ENCODE assay signal across 25 cellular contexts in genomic region chr2:219514836-219515235, GRCh38. TPM values are rescaled to one million over a fixed set of nuclear protein-coding genes. Genes with fewer than 3 reads are reported as not detected.
"Had no signal": no experiment of that assay in that cellular context is flagged by ENCODE, and none has a peak within 500 bp of the region (broad histone marks: within the 10 kb centered on the region; RNA-seq: fewer than 3 reads in every experiment).

No MANE protein-coding gene starts in this region.

- FAIRE-seq: islet of Langerhans had no signal

- ATAC-seq: gastroesophageal sphincter, natural killer cell had no signal

- DNase-seq: activated CD4-positive, alpha-beta T cell treated with anti-CD3 and anti-CD28 coated beads for 1 hour; activated CD4-positive, alpha-beta T cell treated with anti-CD3 and anti-CD28 coated beads, Interleukin-2, amount 50 U/mL, for 1 hour; activated CD8-positive, alpha-beta T cell treated with anti-CD3 and anti-CD28 coated beads, Interleukin-2, amount 10 ng/mL, durations not matched to agents 7 days and 5 days; activated gamma-delta T cell; activated naive CD4-positive, alpha-beta T cell treated with anti-CD3 and anti-CD28 coated beads, Interleukin-2, amount 50 U/mL, for 16 hours; activated naive CD8-positive, alpha-beta T cell treated with anti-CD3 and anti-CD28 coated beads, Interleukin-2, amount 50 U/mL, for 24 hours; cortex of kidney; heart left ventricle; left ventricle myocardium superior; mammary epithelial cell; natural killer cell; sigmoid colon; stimulated activated CD4-positive, alpha-beta T cell treated with anti-CD3 and anti-CD28 coated beads, Interleukin-15, amount 100 ng/mL, for 24 hours; stimulated activated CD4-positive, alpha-beta T cell treated with anti-CD3 and anti-CD28 coated beads, Interleukin-2, amount 100 ng/mL, for 48 hours; stimulated activated CD8-positive, alpha-beta memory T cell treated with anti-CD3 and anti-CD28 coated beads, Interleukin-4, amount 100 ng/mL, for 48 hours; stimulated activated naive CD4-positive, alpha-beta T cell; upper lobe of left lung had no signal

- H3K4me3 Mint-ChIP-seq: activated CD8-positive, alpha-beta T cell treated with anti-CD3 and anti-CD28 coated beads, Interleukin-2, amount 10 ng/mL, durations not matched to agents 7 days and 5 days; activated naive CD8-positive, alpha-beta T cell treated with anti-CD3 and anti-CD28 coated beads, Interleukin-2, amount 50 U/mL, for 24 hours; activated T-helper 1 cell treated with anti-CD3 and anti-CD28 coated beads, Interleukin-12 subunit alpha, Interleukin-12 subunit beta, Interleukin-2, Interleukin-4 antibody, amounts not matched to agents 30 ng/mL and 10 ng/mL and 1 ng/mL, durations not matched to agents 14 hours and 24 hours and 36 hours; natural killer cell; T-helper 2 cell treated with Interferon-gamma antibody and Interleukin-4, amounts not matched to agents 5 μg/mL and 100 μg/mL, for 36 hours had no signal

- H3K9me3 Mint-ChIP-seq: activated naive CD8-positive, alpha-beta T cell treated with anti-CD3 and anti-CD28 coated beads, Interleukin-2, amount 50 U/mL, for 24 hours; activated T-helper 1 cell treated with anti-CD3 and anti-CD28 coated beads, Interleukin-12 subunit alpha, Interleukin-12 subunit beta, Interleukin-2, Interleukin-4 antibody, amounts not matched to agents 30 ng/mL and 10 ng/mL and 1 ng/mL, durations not matched to agents 14 hours and 24 hours and 36 hours; mesothelial cell of epicardium; natural killer cell; T-helper 2 cell treated with Interferon-gamma antibody and Interleukin-4, amounts not matched to agents 5 μg/mL and 100 μg/mL, for 36 hours had no signal

- H3K36me3 Mint-ChIP-seq: mesothelial cell of epicardium, natural killer cell had no signal

- H3K36me3 ChIP-seq: gastroesophageal sphincter, heart left ventricle, sigmoid colon, upper lobe of left lung had no signal

- H3K9me3 ChIP-seq: gastroesophageal sphincter, heart left ventricle, sigmoid colon, upper lobe of left lung had no signal

- H3K27ac Mint-ChIP-seq: activated CD8-positive, alpha-beta T cell treated with anti-CD3 and anti-CD28 coated beads, Interleukin-2, amount 10 ng/mL, durations not matched to agents 7 days and 5 days; activated naive CD8-positive, alpha-beta T cell treated with anti-CD3 and anti-CD28 coated beads, Interleukin-2, amount 50 U/mL, for 24 hours; activated T-helper 1 cell treated with anti-CD3 and anti-CD28 coated beads, Interleukin-12 subunit alpha, Interleukin-12 subunit beta, Interleukin-2, Interleukin-4 antibody, amounts not matched to agents 30 ng/mL and 10 ng/mL and 1 ng/mL, durations not matched to agents 14 hours and 24 hours and 36 hours; natural killer cell; T-helper 2 cell treated with Interferon-gamma antibody and Interleukin-4, amounts not matched to agents 5 μg/mL and 100 μg/mL, for 36 hours had no signal

- H3K27ac ChIP-seq: epithelial cell of prostate, gastroesophageal sphincter, heart left ventricle, sigmoid colon, upper lobe of left lung had no signal

- H3K4me3 ChIP-seq: gastroesophageal sphincter, sigmoid colon, smooth muscle cell, upper lobe of left lung had no signal

RNA-seq across cellular contexts. Expression of gene ASIC4, which starts 0.6 kb away (rescaled TPM):
- total RNA-seq: activated CD8-positive, alpha-beta T cell treated with anti-CD3 and anti-CD28 coated beads, Interleukin-2, amount 10 ng/mL, durations not matched to agents 7 days and 5 days; left ventricle myocardium superior; subcutaneous adipose tissue had no signal
